9 cellular contexts compared by ENCODE assay signal in genomic region chr2:64562148-64562784, GRCh38. TPM values are rescaled to one million over a fixed set of nuclear protein-coding genes. Genes with fewer than 3 reads are reported as not detected.
DNase-seq lines count a peak whose midpoint lies in the region; ATAC-seq and TF ChIP-seq lines count a peak whose summit lies in the region.
"Had no signal": no experiment of that assay in that cellular context is flagged by ENCODE, and none has a peak within 500 bp of the region (broad histone marks: within the 10 kb centered on the region; RNA-seq: fewer than 3 reads in every experiment).

No MANE protein-coding gene starts in this region.

- no peaks in the 10 kb centered on the region for H3K9me3 Mint-ChIP-seq in memory B cell

- no peaks in the 10 kb centered on the region for H3K27me3 Mint-ChIP-seq in memory B cell

- peaks cover 5% of the 10 kb centered on the region for H3K36me3 Mint-ChIP-seq in memory B cell

- TF ChIP-seq CTCF in DOHH2 (IDR thresholded peaks at IDR 0.05; ENCODE audit: low read depth, low read length, poor library complexity, severe bottlenecking) = peak; percentile 63
- peak; percentile 6 for TF ChIP-seq CTCF in astrocyte of the cerebellum (IDR thresholded peaks at IDR 0.05; ENCODE audit: low read depth, low read length, missing control alignments)

- H3K79me2 ChIP-seq in DOHH2 (ENCODE audit: control insufficient read depth, low read length) = peaks cover 34% of the 10 kb centered on the region

- peaks cover 10% of the 10 kb centered on the region for H3F3A ChIP-seq in DOHH2 (ENCODE audit: control insufficient read depth, insufficient read depth)

- H3K27ac Mint-ChIP-seq in memory B cell = peak overlapping the region; percentile 20

- no peaks in the 10 kb centered on the region; the same call in 1 of the 2 replicates for H4K20me1 ChIP-seq in DOHH2 (ENCODE audit: control insufficient read depth, insufficient read depth, low read depth, low read length)

- no peaks in the 10 kb centered on the region; the same call in none of the 2 replicates for H3K36me3 ChIP-seq in DOHH2 (ENCODE audit: control insufficient read depth, low read length)

- no peaks in the 10 kb centered on the region for H3K27me3 ChIP-seq in DOHH2 (ENCODE audit: control insufficient read depth, low read length)

- no peak overlapping the region for H3K4me3 Mint-ChIP-seq in memory B cell

- H3K4me1 ChIP-seq in DOHH2 (ENCODE audit: control insufficient read depth, low read length) = peaks cover 18% of the 10 kb centered on the region

- 0 out of 2 replicates have a peak overlapping the region, but pooled peaks have one; percentile 9 for H3K4me3 ChIP-seq in DOHH2 (ENCODE audit: low read length)
- H3K4me3 ChIP-seq in astrocyte of the cerebellum (ENCODE audit: low read depth, low read length) = no peak overlapping the region

- H3K4me2 ChIP-seq in DOHH2 (ENCODE audit: low read length) = peak overlapping the region; percentile 40

- no peaks in the 10 kb centered on the region for H3K9me2 ChIP-seq in DOHH2 (replicated peaks; ENCODE audit: control insufficient read depth, low read length)

- in situ Hi-C loops in astrocyte of the cerebellum (cut with HindIII; ENCODE audit: low sequenced_read_pairs) = no loop called here

- H3K4me1 Mint-ChIP-seq in memory B cell = peaks cover 29% of the 10 kb centered on the region

- DNase-seq in LHCN-M2 (ENCODE audit: low read depth) (peak; percentile 16), astrocyte of the cerebellum (ENCODE audit: low read depth) (peak; percentile 3), memory B cell (ENCODE audit: low spot score in 2 of 2) (peak in 1 of 2 donors; percentile 38), amniotic stem cell (lab: John Stamatoyannopoulos, UW) (no peak)
- DNase-seq in activated CD4-positive, CD25-positive, alpha-beta regulatory T cell (lab: John Stamatoyannopoulos, UW) = no peak

- H3K9me3 ChIP-seq in DOHH2 (ENCODE audit: control insufficient read depth, insufficient read depth, low read length) = no peaks in the 10 kb centered on the region

- H3K27ac ChIP-seq in DOHH2 (ENCODE audit: low read depth, low read length) = no peak overlapping the region
- H3K27ac ChIP-seq: HL-60 had no signal

- ATAC-seq in memory B cell (ENCODE audit: low read depth) (peak; percentile 64), GM21515 (IDR thresholded peaks at IDR 0.05; ENCODE audit: unreplicated experiment) (no peak), GM19452 (IDR thresholded peaks at IDR 0.05; ENCODE audit: unreplicated experiment) (no peak)

RNA-seq across cellular contexts. Expression of gene AFTPH, which starts 38.1 kb away (rescaled TPM):
- total RNA-seq in LHCN-M2 (2014; rRNA removed) = 13.3 and 16.1 TPM in 2 replicates
- 5.4 TPM for polyA plus RNA-seq in LHCN-M2 (2012)

Comparison
In these comparisons a context has a peak if more than half of its experiments do, and no peak if none do; other contexts are left out.
1. DNase-seq: peak in LHCN-M2 (single experiment) and astrocyte of the cerebellum (single experiment); none in amniotic stem cell (single experiment) and activated CD4-positive, CD25-positive, alpha-beta regulatory T cell (0 of 4).